1 cellular context compared by ENCODE assay signal in genomic region chr20:35447082-35447789, GRCh38.
TF ChIP-seq lines count a peak whose summit lies in the region.

No MANE protein-coding gene starts in this region.

TF ChIP-seq in HepG2, 621 proteins besides CTCF, POLR2A, EP300 and RAD21 (continued from another document and continues in another):
- TF ChIP-seq ATF5 (CRISPR knock-in tag; IDR thresholded peaks at IDR 0.05; ENCODE audit: low read depth) = no peak
- peak; percentile 65 for TF ChIP-seq YY1 (IDR thresholded peaks at IDR 0.05; ENCODE audit: insufficient read depth, insufficient replicate concordance, low read depth, low read length)
- peak; percentile 77; the same call in 1 of the 2 replicates for TF ChIP-seq ZNF331 (CRISPR knock-in tag; IDR thresholded peaks at IDR 0.05)
- no peak for TF ChIP-seq HDAC1 (CRISPR knock-in tag; IDR thresholded peaks at IDR 0.05)
- TF ChIP-seq, protein P1, sequence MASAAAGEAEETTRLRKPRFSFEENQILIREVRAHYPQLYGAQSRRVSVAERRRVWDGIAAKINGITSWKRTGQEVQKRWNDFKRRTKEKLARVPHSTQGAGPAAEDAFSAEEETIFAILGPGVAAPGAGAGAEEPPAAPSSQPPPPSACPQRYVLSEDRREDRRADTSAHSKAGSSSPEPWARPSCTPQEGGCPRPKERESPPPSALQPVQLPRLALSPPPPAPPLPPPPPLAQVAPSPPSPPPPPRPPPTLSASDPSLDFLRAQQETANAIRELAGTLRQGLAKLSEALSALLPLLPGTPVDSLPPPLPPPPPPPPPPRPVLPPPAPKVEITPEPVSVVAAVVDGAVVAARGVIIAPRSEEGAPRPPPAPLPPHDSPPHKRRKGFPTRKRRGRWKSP (CRISPR knock-in tag; IDR thresholded peaks at IDR 0.05) = no peak
- TF ChIP-seq PRMT3 (CRISPR knock-in tag; IDR thresholded peaks at IDR 0.05; ENCODE audit: borderline replicate concordance, low read depth) = no peak
- no peak for TF ChIP-seq ZNF570 (CRISPR knock-in tag; IDR thresholded peaks at IDR 0.05; ENCODE audit: borderline replicate concordance)
- TF ChIP-seq ATM (IDR thresholded peaks at IDR 0.05; ENCODE audit: borderline replicate concordance) = no peak
- peak; percentile 68 for TF ChIP-seq HNF1B (CRISPR knock-in tag; IDR thresholded peaks at IDR 0.05)
- TF ChIP-seq, protein P2, sequence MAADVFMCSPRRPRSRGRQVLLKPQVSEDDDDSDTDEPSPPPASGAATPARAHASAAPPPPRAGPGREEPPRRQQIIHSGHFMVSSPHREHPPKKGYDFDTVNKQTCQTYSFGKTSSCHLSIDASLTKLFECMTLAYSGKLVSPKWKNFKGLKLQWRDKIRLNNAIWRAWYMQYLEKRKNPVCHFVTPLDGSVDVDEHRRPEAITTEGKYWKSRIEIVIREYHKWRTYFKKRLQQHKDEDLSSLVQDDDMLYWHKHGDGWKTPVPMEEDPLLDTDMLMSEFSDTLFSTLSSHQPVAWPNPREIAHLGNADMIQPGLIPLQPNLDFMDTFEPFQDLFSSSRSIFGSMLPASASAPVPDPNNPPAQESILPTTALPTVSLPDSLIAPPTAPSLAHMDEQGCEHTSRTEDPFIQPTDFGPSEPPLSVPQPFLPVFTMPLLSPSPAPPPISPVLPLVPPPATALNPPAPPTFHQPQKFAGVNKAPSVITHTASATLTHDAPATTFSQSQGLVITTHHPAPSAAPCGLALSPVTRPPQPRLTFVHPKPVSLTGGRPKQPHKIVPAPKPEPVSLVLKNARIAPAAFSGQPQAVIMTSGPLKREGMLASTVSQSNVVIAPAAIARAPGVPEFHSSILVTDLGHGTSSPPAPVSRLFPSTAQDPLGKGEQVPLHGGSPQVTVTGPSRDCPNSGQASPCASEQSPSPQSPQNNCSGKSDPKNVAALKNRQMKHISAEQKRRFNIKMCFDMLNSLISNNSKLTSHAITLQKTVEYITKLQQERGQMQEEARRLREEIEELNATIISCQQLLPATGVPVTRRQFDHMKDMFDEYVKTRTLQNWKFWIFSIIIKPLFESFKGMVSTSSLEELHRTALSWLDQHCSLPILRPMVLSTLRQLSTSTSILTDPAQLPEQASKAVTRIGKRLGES (CRISPR knock-in tag; IDR thresholded peaks at IDR 0.05; ENCODE audit: borderline replicate concordance) = no peak
- TF ChIP-seq, protein P3, sequence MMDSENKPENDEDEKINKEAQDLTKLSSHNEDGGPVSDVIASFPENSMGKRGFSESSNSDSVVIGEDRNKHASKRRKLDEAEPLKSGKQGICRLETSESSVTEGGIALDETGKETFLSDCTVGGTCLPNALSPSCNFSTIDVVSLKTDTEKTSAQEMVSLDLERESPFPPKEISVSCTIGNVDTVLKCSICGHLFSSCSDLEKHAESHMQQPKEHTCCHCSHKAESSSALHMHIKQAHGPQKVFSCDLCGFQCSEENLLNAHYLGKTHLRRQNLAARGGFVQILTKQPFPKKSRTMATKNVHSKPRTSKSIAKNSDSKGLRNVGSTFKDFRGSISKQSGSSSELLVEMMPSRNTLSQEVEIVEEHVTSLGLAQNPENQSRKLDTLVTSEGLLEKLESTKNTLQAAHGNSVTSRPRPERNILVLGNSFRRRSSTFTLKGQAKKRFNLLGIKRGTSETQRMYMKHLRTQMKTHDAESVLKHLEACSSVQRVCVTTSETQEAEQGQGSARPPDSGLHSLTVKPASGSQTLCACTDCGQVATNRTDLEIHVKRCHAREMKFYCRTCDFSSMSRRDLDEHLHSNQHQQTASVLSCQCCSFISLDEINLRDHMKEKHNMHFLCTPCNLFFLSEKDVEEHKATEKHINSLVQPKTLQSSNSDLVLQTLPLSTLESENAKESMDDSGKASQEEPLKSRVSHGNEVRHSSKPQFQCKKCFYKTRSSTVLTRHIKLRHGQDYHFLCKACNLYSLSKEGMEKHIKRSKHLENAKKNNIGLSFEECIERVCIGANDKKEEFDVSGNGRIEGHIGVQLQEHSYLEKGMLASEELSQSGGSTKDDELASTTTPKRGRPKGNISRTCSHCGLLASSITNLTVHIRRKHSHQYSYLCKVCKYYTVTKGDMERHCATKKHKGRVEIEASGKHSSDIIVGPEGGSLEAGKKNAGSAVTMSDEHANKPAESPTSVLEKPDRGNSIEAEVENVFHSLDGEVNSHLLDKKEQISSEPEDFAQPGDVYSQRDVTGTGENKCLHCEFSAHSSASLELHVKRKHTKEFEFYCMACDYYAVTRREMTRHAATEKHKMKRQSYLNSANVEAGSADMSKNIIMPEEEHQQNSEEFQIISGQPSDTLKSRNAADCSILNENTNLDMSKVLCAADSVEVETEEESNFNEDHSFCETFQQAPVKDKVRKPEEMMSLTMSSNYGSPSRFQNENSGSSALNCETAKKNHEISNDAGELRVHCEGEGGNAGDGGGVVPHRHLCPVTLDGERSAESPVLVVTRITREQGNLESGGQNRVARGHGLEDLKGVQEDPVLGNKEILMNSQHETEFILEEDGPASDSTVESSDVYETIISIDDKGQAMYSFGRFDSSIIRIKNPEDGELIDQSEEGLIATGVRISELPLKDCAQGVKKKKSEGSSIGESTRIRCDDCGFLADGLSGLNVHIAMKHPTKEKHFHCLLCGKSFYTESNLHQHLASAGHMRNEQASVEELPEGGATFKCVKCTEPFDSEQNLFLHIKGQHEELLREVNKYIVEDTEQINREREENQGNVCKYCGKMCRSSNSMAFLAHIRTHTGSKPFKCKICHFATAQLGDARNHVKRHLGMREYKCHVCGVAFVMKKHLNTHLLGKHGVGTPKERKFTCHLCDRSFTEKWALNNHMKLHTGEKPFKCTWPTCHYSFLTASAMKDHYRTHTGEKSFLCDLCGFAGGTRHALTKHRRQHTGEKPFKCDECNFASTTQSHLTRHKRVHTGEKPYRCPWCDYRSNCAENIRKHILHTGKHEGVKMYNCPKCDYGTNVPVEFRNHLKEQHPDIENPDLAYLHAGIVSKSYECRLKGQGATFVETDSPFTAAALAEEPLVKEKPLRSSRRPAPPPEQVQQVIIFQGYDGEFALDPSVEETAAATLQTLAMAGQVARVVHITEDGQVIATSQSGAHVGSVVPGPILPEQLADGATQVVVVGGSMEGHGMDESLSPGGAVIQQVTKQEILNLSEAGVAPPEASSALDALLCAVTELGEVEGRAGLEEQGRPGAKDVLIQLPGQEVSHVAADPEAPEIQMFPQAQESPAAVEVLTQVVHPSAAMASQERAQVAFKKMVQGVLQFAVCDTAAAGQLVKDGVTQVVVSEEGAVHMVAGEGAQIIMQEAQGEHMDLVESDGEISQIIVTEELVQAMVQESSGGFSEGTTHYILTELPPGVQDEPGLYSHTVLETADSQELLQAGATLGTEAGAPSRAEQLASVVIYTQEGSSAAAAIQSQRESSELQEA (CRISPR knock-in tag; IDR thresholded peaks at IDR 0.05; ENCODE audit: not compliant biosample characterization) = no peak
- no peak for TF ChIP-seq SNAI1 (CRISPR knock-in tag; IDR thresholded peaks at IDR 0.05; ENCODE audit: borderline replicate concordance)
- no peak for TF ChIP-seq SMARCC2 (IDR thresholded peaks at IDR 0.05)
- TF ChIP-seq ZNF788 (CRISPR knock-in tag; IDR thresholded peaks at IDR 0.05; ENCODE audit: borderline replicate concordance) = 0 out of 2 replicates have a peak, but pooled peaks have one; percentile 34
- no peak for TF ChIP-seq HNRNPLL (IDR thresholded peaks at IDR 0.05; ENCODE audit: low read depth, low read length, poor library complexity, severe bottlenecking)
- TF ChIP-seq POGZ (CRISPR knock-in tag; IDR thresholded peaks at IDR 0.05) = no peak
- TF ChIP-seq TBX3 (IDR thresholded peaks at IDR 0.05; ENCODE audit: borderline replicate concordance) = peak; percentile 30; the same call in 1 of the 2 replicates
- TF ChIP-seq TCF12 (IDR thresholded peaks at IDR 0.05) = no peak
- no peak for TF ChIP-seq TCF12 (CRISPR knock-in tag; IDR thresholded peaks at IDR 0.05)
- no peak for TF ChIP-seq SOX13 (IDR thresholded peaks at IDR 0.05)
- TF ChIP-seq SOX13 (CRISPR knock-in tag; conservative IDR thresholded peaks at IDR 0.05 in 1 of 2, IDR thresholded peaks at IDR 0.05 in 1 of 2) = peak in 1 of 2 experiments; percentile 70; a peak in 2 of 4 replicates
- TF ChIP-seq IKZF1 (IDR thresholded peaks at IDR 0.05) = no peak
- TF ChIP-seq MIXL1 (CRISPR knock-in tag; IDR thresholded peaks at IDR 0.05) = peak; percentile 54
- TF ChIP-seq XRCC5 (optimal IDR thresholded peaks at IDR 0.05; ENCODE audit: low read length) = peak; percentile 97
- TF ChIP-seq ZNF644 (CRISPR knock-in tag; IDR thresholded peaks at IDR 0.05; ENCODE audit: low read depth) = 0 out of 2 replicates have a peak, but pooled peaks have one; percentile 41
- TF ChIP-seq AKNA (CRISPR knock-in tag; IDR thresholded peaks at IDR 0.05; ENCODE audit: borderline replicate concordance) = no peak
- TF ChIP-seq, protein P4, sequence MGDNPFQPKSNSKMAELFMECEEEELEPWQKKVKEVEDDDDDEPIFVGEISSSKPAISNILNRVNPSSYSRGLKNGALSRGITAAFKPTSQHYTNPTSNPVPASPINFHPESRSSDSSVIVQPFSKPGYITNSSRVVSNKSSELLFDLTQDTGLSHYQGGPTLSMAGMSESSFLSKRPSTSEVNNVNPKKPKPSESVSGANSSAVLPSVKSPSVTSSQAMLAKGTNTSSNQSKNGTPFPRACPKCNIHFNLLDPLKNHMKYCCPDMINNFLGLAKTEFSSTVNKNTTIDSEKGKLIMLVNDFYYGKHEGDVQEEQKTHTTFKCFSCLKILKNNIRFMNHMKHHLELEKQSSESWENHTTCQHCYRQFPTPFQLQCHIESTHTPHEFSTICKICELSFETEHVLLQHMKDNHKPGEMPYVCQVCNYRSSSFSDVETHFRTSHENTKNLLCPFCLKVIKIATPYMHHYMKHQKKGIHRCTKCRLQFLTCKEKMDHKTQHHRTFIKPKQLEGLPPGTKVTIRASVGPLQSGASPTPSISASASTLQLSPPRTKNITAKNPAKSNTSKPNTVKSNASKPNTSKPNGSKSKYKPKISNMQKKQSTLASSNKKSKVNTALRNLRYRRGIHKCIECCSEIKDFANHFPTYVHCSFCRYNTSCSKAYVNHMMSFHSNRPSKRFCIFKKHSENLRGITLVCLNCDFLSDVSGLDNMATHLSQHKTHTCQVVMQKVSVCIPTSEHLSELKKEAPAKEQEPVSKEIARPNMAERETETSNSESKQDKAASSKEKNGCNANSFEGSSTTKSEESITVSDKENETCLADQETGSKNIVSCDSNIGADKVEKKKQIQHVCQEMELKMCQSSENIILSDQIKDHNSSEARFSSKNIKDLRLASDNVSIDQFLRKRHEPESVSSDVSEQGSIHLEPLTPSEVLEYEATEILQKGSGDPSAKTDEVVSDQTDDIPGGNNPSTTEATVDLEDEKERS (CRISPR knock-in tag; IDR thresholded peaks at IDR 0.05) = no peak
- no peak for TF ChIP-seq HOXA9 (CRISPR knock-in tag; IDR thresholded peaks at IDR 0.05; ENCODE audit: borderline replicate concordance)
- TF ChIP-seq, protein P5, sequence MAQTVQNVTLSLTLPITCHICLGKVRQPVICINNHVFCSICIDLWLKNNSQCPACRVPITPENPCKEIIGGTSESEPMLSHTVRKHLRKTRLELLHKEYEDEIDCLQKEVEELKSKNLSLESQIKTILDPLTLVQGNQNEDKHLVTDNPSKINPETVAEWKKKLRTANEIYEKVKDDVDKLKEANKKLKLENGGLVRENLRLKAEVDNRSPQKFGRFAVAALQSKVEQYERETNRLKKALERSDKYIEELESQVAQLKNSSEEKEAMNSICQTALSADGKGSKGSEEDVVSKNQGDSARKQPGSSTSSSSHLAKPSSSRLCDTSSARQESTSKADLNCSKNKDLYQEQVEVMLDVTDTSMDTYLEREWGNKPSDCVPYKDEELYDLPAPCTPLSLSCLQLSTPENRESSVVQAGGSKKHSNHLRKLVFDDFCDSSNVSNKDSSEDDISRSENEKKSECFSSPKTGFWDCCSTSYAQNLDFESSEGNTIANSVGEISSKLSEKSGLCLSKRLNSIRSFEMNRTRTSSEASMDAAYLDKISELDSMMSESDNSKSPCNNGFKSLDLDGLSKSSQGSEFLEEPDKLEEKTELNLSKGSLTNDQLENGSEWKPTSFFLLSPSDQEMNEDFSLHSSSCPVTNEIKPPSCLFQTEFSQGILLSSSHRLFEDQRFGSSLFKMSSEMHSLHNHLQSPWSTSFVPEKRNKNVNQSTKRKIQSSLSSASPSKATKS (CRISPR knock-in tag; IDR thresholded peaks at IDR 0.05) = no peak
